ENCODE assay signal across 8 cellular contexts in the genomic region with DNA sequence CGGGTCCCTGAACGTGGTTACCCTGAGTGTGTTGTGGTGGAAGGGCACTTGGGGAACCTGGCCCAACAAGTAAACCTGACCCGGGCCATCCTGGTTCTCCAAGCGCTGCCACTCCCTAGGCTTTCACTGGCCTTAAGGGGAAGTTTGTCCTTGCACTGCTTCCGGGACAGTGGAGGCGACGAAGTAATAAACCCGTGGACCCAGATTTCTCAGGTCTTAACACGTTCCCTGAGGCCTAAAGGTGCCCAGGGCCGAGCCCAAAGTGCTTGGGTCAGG. TPM values are rescaled to one million over a fixed set of nuclear protein-coding genes. Genes with fewer than 3 reads are reported as not detected.
DNase-seq lines count a peak whose midpoint lies in the region; ATAC-seq, FAIRE-seq and TF ChIP-seq lines count a peak whose summit lies in the region.

No MANE protein-coding gene starts in this region.

- no peaks in the 10 kb centered on the region for H3K79me1 ChIP-seq in mesenchymal stem cell (replicated peaks; ENCODE audit: low read length, poor library complexity, severe bottlenecking)

- H3K9ac ChIP-seq in K562 (ENCODE audit: insufficient read depth in 1 of 2, low read depth in 2 of 2, low read length in 2 of 2), result peak overlapping the region; percentile 65 to 95
- peak overlapping the region; percentile 91 for H3K9ac ChIP-seq in mesenchymal stem cell (ENCODE audit: low read length)

- no peak overlapping the region for H2BK12ac ChIP-seq in mesenchymal stem cell (ENCODE audit: low read length in 2 of 2)

- peak overlapping the region in 1 of 2 experiments; percentile 46 for H3K18ac ChIP-seq in mesenchymal stem cell (ENCODE audit: low read depth in 1 of 2, low read length in 2 of 2)

- peak overlapping the region; percentile 68 for H3K27ac ChIP-seq in left ventricle myocardium inferior (replicated peaks)
- H3K27ac ChIP-seq in K562 (ENCODE audit: extremely low read depth, low read depth, low read length), result peak overlapping the region; percentile 51
- peak overlapping the region; percentile 41 for H3K27ac ChIP-seq in mesenchymal stem cell (ENCODE audit: low read length, poor library complexity, severe bottlenecking)
- peak overlapping the region; percentile 66 for H3K27ac ChIP-seq in vagina

- no peak for DNase-seq in left ventricle myocardium inferior
- DNase-seq in left ventricle myocardium superior, result no peak
- peak in 1 of 4 experiments; percentile 35 for DNase-seq in K562 (ENCODE audit: extremely low read depth in 1 of 4, low spot score in 3 of 4)
- DNase-seq in mesenchymal stem cell, result no peak
- no peak for DNase-seq in vagina (ENCODE audit: extremely low spot score in 2 of 2)
- no peak for DNase-seq in GM13977 (ENCODE audit: low spot score)
- no peak for DNase-seq in COLO668 (lab: John Stamatoyannopoulos, UW; ENCODE audit: unreplicated experiment)
- no peak for DNase-seq in occipital lobe (lab: John Stamatoyannopoulos, UW)

- H2AK5ac ChIP-seq in mesenchymal stem cell (ENCODE audit: low read length, severe bottlenecking), result no peak overlapping the region

- in situ Hi-C loops in K562 (cut with MboI) (no loop called here), GM13977 (cut with MboI; ENCODE audit: low pct_unique_long_range_greater_than_20kb, low sequenced_read_pairs, unreplicated experiment) (no loop called here)

- H3K4me3 ChIP-seq in left ventricle myocardium inferior (peak overlapping the region; percentile 84), K562 (peak overlapping the region; percentile 74), mesenchymal stem cell (ENCODE audit: insufficient read depth in 1 of 2, low read depth in 1 of 2, low read length in 2 of 2) (peak overlapping the region; percentile 79 to 84), vagina (peak overlapping the region; percentile 77)

- H3K4me2 ChIP-seq in K562 (ENCODE audit: insufficient read depth, low read length) (peak overlapping the region; percentile 81), mesenchymal stem cell (ENCODE audit: low read length, poor library complexity, severe bottlenecking) (peak overlapping the region; percentile 82)

- no peaks in the 10 kb centered on the region for H3K79me2 ChIP-seq in K562 (ENCODE audit: control insufficient read depth, insufficient read depth, low read length)

- H3K4ac ChIP-seq in mesenchymal stem cell (ENCODE audit: low read depth in 1 of 2, low read length in 2 of 2), result no peak overlapping the region

- H2AFZ ChIP-seq in K562 (ENCODE audit: low read depth, low read length), result peak overlapping the region; percentile 96
- H2AFZ ChIP-seq in mesenchymal stem cell (ENCODE audit: low read depth, low read length), result peak overlapping the region; percentile 3

- no peak for ATAC-seq in left ventricle myocardium superior
- ATAC-seq in K562, result no peak; the same call in 2 of the 3 replicates

- no peak for TF ChIP-seq EP300 in K562 (IDR thresholded peaks at IDR 0.05; ENCODE audit: low read length)

- TF ChIP-seq CTCF in left ventricle myocardium inferior (IDR thresholded peaks at IDR 0.05; ENCODE audit: borderline replicate concordance) (no peak), K562 (IDR thresholded peaks at IDR 0.05 in 2 of 3, conservative IDR thresholded peaks at IDR 0.05 in 1 of 3; ENCODE audit: insufficient read depth in 2 of 3, low read depth in 1 of 3, low read length in 3 of 3) (no peak), vagina (IDR thresholded peaks at IDR 0.05) (no peak), GM13977 (IDR thresholded peaks at IDR 0.05; ENCODE audit: extremely low read depth, insufficient read depth, missing control alignments) (no peak)

- WGBS in K562 (ENCODE audit: insufficient coverage, low coverage, missing lambda C conversion rate), result 2% methylated on average over 10 of the region's 10 CpGs
- 6% methylated on average over 10 of the region's 10 CpGs for WGBS in mesenchymal stem cell

- H3K27me3 ChIP-seq in left ventricle myocardium inferior (ENCODE audit: low read depth) (no peaks in the 10 kb centered on the region), K562 (ENCODE audit: control insufficient read depth in 2 of 2, insufficient read depth in 2 of 2, low read length in 2 of 2) (no peaks in the 10 kb centered on the region), mesenchymal stem cell (ENCODE audit: control insufficient read depth in 1 of 2, insufficient read depth in 1 of 2, low read length in 2 of 2) (no peaks in the 10 kb centered on the region), vagina (no peaks in the 10 kb centered on the region)

- H4K8ac ChIP-seq in mesenchymal stem cell (ENCODE audit: low read length), result peak overlapping the region; percentile 43

- intact Hi-C loops in left ventricle myocardium inferior (cut with micrococcal nuclease) (no loop called here), left ventricle myocardium superior (cut with micrococcal nuclease) (no loop called here), K562 (cut with micrococcal nuclease) (loop anchor here (2.0 to 10.0 kb wide), 3 partner anchors 16 to 304 kb away; a partner anchor contains a TSS), vagina (cut with DNase I) (no loop called here)

- no peak overlapping the region for H2BK5ac ChIP-seq in mesenchymal stem cell (ENCODE audit: low read depth, low read length, poor library complexity, severe bottlenecking)

- no TSS peak for BruUV-seq in K562 (replicated peaks; lab: Mats Ljungman, UMichigan)

- H4K91ac ChIP-seq in mesenchymal stem cell (ENCODE audit: low read length), result no peak overlapping the region

- FAIRE-seq in K562 (lab: Jason Lieb, UNC), result peak; percentile 68

- CTCF ChIA-PET in K562 (lab: Yijun Ruan, JAX; ENCODE audit: low intra/inter-chr PET ratio), result interaction anchor here (0.7 to 0.8 kb wide), 2 partner anchors 202 to 763 kb away, joined by 4 to 5 read pairs; no protein-coding TSS in a partner anchor

- TF ChIP-seq POLR2A in K562 (conservative IDR thresholded peaks at IDR 0.05), result no peak; the same call in 1 of the 2 replicates
- TF ChIP-seq POLR2A in vagina (IDR thresholded peaks at IDR 0.05), result no peak

- no peak for TF ChIP-seq RAD21 in K562 (CRISPR knock-in tag; conservative IDR thresholded peaks at IDR 0.05 in 1 of 2, IDR thresholded peaks at IDR 0.05 in 1 of 2)

- POLR2A ChIA-PET in K562 (lab: Yijun Ruan, JAX), result interaction anchor here (1.3 kb wide), 1 partner anchor 14 kb away, joined by 4 read pairs; no protein-coding TSS in a partner anchor

- no peaks in the 10 kb centered on the region for H3K36me3 ChIP-seq in left ventricle myocardium inferior
- H3K36me3 ChIP-seq in K562 (ENCODE audit: control insufficient read depth, insufficient read depth, low read length), result peaks cover 14% of the 10 kb centered on the region; the same call in 2 of the 3 replicates
- peaks cover 4 to 17% of the 10 kb centered on the region in 2 experiments for H3K36me3 ChIP-seq in mesenchymal stem cell (ENCODE audit: control insufficient read depth in 1 of 2, insufficient read depth in 2 of 2, low read depth in 1 of 2, low read length in 2 of 2)
- H3K36me3 ChIP-seq in vagina, result no peaks in the 10 kb centered on the region

- H3K9me1 ChIP-seq in K562 (ENCODE audit: control insufficient read depth, insufficient read depth, low read length), result no peaks in the 10 kb centered on the region

- H2BK15ac ChIP-seq in mesenchymal stem cell (ENCODE audit: low read depth, poor library complexity, severe bottlenecking), result no peak overlapping the region

- no peaks in the 10 kb centered on the region for H3K9me3 ChIP-seq in left ventricle myocardium inferior (replicated peaks)
- no peaks in the 10 kb centered on the region for H3K9me3 ChIP-seq in K562 (replicated peaks; ENCODE audit: control insufficient read depth, insufficient read depth, low read depth, low read length)
- no peaks in the 10 kb centered on the region for H3K9me3 ChIP-seq in mesenchymal stem cell (ENCODE audit: control insufficient read depth, low read length)
- no peaks in the 10 kb centered on the region for H3K9me3 ChIP-seq in vagina

- H3K14ac ChIP-seq in mesenchymal stem cell (ENCODE audit: low read length in 2 of 2), result peak overlapping the region in 1 of 2 experiments; percentile 28

- H3K23ac ChIP-seq in mesenchymal stem cell (ENCODE audit: low read length in 2 of 2), result no peak overlapping the region

- no peak overlapping the region for H2BK120ac ChIP-seq in mesenchymal stem cell (ENCODE audit: low read depth, low read length)

- H4K20me1 ChIP-seq in K562 (replicated peaks; ENCODE audit: control insufficient read depth, insufficient read depth, low read length), result no peaks in the 10 kb centered on the region

- peaks cover 20% of the 10 kb centered on the region for H3K4me1 ChIP-seq in left ventricle myocardium inferior
- peaks cover 15 to 41% of the 10 kb centered on the region in 2 experiments; a peak in 4 of 5 replicates for H3K4me1 ChIP-seq in K562 (replicated peaks in 1 of 2; ENCODE audit: control insufficient read depth in 2 of 2, insufficient read depth in 2 of 2, low read length in 2 of 2)
- H3K4me1 ChIP-seq in mesenchymal stem cell (ENCODE audit: control insufficient read depth, insufficient read depth, low read depth, low read length), result peaks cover 32% of the 10 kb centered on the region
- peaks cover 18% of the 10 kb centered on the region for H3K4me1 ChIP-seq in vagina

RNA-seq across cellular contexts. Expression of a gene that starts 0.3 kb away (rescaled TPM):
- 1.4 TPM for total RNA-seq in left ventricle myocardium inferior
- total RNA-seq in left ventricle myocardium superior, result 1.0 TPM
- 1.4 and 6.8 TPM in 2 replicates for total RNA-seq in K562 (2011; cell fraction: chromatin; rRNA removed; ENCODE audit: low replicate concordance)
- 5.8 TPM in 2 replicates for total RNA-seq in K562 (2011; cell fraction: nucleolus; rRNA removed)
- total RNA-seq in K562 (2011; cell fraction: nucleoplasm; rRNA removed), result 4.1 and 6.1 TPM in 2 replicates
- 3.0 and 4.5 TPM in 2 replicates for total RNA-seq in K562 (2014; rRNA removed)
- total RNA-seq in K562 (2014; rRNA removed; fragmentation: Illumina TruSeq; extraction: Trizol), result 0.70 and 1.5 TPM in 2 replicates
- 1.7 and 2.2 TPM in 2 replicates for total RNA-seq in K562 (2015; rRNA removed; fragmentation: Illumina TruSeq; extraction: Trizol)
- 4.4 and 5.2 TPM in 2 replicates for total RNA-seq in K562 (2021)
- polyA plus RNA-seq in K562 (2011; rRNA removed), result 1.3 and 2.3 TPM in 2 replicates
- polyA plus RNA-seq in K562 (2011; cell fraction: cytosol; rRNA removed), result 2.0 and 4.9 TPM in 2 replicates
- 6.8 and 13.1 TPM in 2 replicates for polyA plus RNA-seq in K562 (2011; cell fraction: nucleus; rRNA removed)
- 3.7 and 4.3 TPM in 2 replicates for polyA plus RNA-seq in K562 (2012)
- 1.5 and 3.0 TPM in 2 replicates for polyA plus RNA-seq in K562 (2014; fragmentation: Illumina TruSeq; extraction: Trizol)
- under 1 TPM; 0.31 to 0.64 TPM for polyA plus RNA-seq in K562 (2014; fragmentation: Nextera tagmentation; extraction: Ambion mirVana)
- polyA plus RNA-seq in K562 (2014; rRNA removed), result 3.7 and 4.5 TPM in 2 replicates
- 0.36 and 0.39 TPM in 2 replicates for polyA minus RNA-seq in K562 (2011; rRNA and poly(A)+ RNA removed)
- polyA minus RNA-seq in K562 (2011; cell fraction: cytosol; rRNA and poly(A)+ RNA removed), result 1.1 and 5.4 TPM in 2 replicates
- polyA minus RNA-seq in K562 (2011; cell fraction: nucleus; rRNA and poly(A)+ RNA removed), result 1.7 and 2.2 TPM in 2 replicates
- polyA plus RNA-seq in mesenchymal stem cell (2013, experiment 1 of 2), result 2.9 TPM
- polyA plus RNA-seq in mesenchymal stem cell (2013, experiment 2 of 2), result 3.2 TPM
- 14.5 TPM for total RNA-seq in vagina
- total RNA-seq in occipital lobe, result 7.2 TPM

RNA-seq across cellular contexts. Expression of a gene that starts 12.1 kb away (rescaled TPM):
- total RNA-seq in left ventricle myocardium inferior, result 40.3 TPM
- total RNA-seq in left ventricle myocardium superior, result 35.6 TPM
- 27.8 and 57.7 TPM in 2 replicates for total RNA-seq in K562 (2011; cell fraction: chromatin; rRNA removed; ENCODE audit: low replicate concordance)
- 51.2 and 57.7 TPM in 2 replicates for total RNA-seq in K562 (2011; cell fraction: nucleolus; rRNA removed)
- 45.8 and 54.2 TPM in 2 replicates for total RNA-seq in K562 (2011; cell fraction: nucleoplasm; rRNA removed)
- total RNA-seq in K562 (2014; rRNA removed), result 86.8 and 116 TPM in 2 replicates
- 23.4 and 31.0 TPM in 2 replicates for total RNA-seq in K562 (2014; rRNA removed; fragmentation: Illumina TruSeq; extraction: Trizol)
- total RNA-seq in K562 (2015; rRNA removed; fragmentation: Illumina TruSeq; extraction: Trizol), result 43.8 and 45.9 TPM in 2 replicates
- total RNA-seq in K562 (2021), result 76.2 and 78.0 TPM in 2 replicates
- polyA plus RNA-seq in K562 (2011; rRNA removed), result 39.0 and 43.9 TPM in 2 replicates
- polyA plus RNA-seq in K562 (2011; cell fraction: cytosol; rRNA removed), result 78.6 and 206 TPM in 2 replicates
- polyA plus RNA-seq in K562 (2011; cell fraction: nucleus; rRNA removed), result 55.1 and 117 TPM in 2 replicates
- 44.8 and 50.7 TPM in 2 replicates for polyA plus RNA-seq in K562 (2012)
- 63.7 and 69.7 TPM in 2 replicates for polyA plus RNA-seq in K562 (2014; fragmentation: Illumina TruSeq; extraction: Trizol)
- polyA plus RNA-seq in K562 (2014; fragmentation: Nextera tagmentation; extraction: Ambion mirVana), result 1 to 10 TPM; 1.3 to 2.8 TPM
- polyA plus RNA-seq in K562 (2014; rRNA removed), result 71.9 and 85.4 TPM in 2 replicates
- polyA minus RNA-seq in K562 (2011; rRNA and poly(A)+ RNA removed), result 21.4 and 27.7 TPM in 2 replicates
- polyA minus RNA-seq in K562 (2011; cell fraction: cytosol; rRNA and poly(A)+ RNA removed), result 40.9 and 42.3 TPM in 2 replicates
- polyA minus RNA-seq in K562 (2011; cell fraction: nucleus; rRNA and poly(A)+ RNA removed), result 26.7 and 28.3 TPM in 2 replicates
- polyA plus RNA-seq in mesenchymal stem cell (2013, experiment 1 of 2), result 37.4 TPM
- 35.8 TPM for polyA plus RNA-seq in mesenchymal stem cell (2013, experiment 2 of 2)
- 31.4 TPM for total RNA-seq in vagina
- 93.9 TPM for total RNA-seq in occipital lobe

RNA-seq across cellular contexts. Expression of a gene that starts 16.4 kb away (rescaled TPM):
- 80.6 TPM for total RNA-seq in left ventricle myocardium inferior
- 89.6 TPM for total RNA-seq in left ventricle myocardium superior
- total RNA-seq in K562 (2011; cell fraction: chromatin; rRNA removed; ENCODE audit: low replicate concordance), result 240 and 478 TPM in 2 replicates
- 771 and 1,062 TPM in 2 replicates for total RNA-seq in K562 (2011; cell fraction: nucleolus; rRNA removed)
- 571 and 616 TPM in 2 replicates for total RNA-seq in K562 (2011; cell fraction: nucleoplasm; rRNA removed)
- 296 and 328 TPM in 2 replicates for total RNA-seq in K562 (2014; rRNA removed)
- 143 and 167 TPM in 2 replicates for total RNA-seq in K562 (2014; rRNA removed; fragmentation: Illumina TruSeq; extraction: Trizol)
- total RNA-seq in K562 (2015; rRNA removed; fragmentation: Illumina TruSeq; extraction: Trizol), result 196 and 203 TPM in 2 replicates
- 279 and 286 TPM in 2 replicates for total RNA-seq in K562 (2021)
- 220 and 288 TPM in 2 replicates for polyA plus RNA-seq in K562 (2011; rRNA removed)
- 552 and 632 TPM in 2 replicates for polyA plus RNA-seq in K562 (2011; cell fraction: cytosol; rRNA removed)
- polyA plus RNA-seq in K562 (2011; cell fraction: nucleus; rRNA removed), result 601 and 849 TPM in 2 replicates
- 179 and 264 TPM in 2 replicates for polyA plus RNA-seq in K562 (2012)
- 186 and 195 TPM in 2 replicates for polyA plus RNA-seq in K562 (2014; fragmentation: Illumina TruSeq; extraction: Trizol)
- polyA plus RNA-seq in K562 (2014; fragmentation: Nextera tagmentation; extraction: Ambion mirVana), result 100 to 1,000 TPM; 137 to 276 TPM
- polyA plus RNA-seq in K562 (2014; rRNA removed), result 282 and 348 TPM in 2 replicates
- polyA minus RNA-seq in K562 (2011; rRNA and poly(A)+ RNA removed), result 127 and 130 TPM in 2 replicates
- polyA minus RNA-seq in K562 (2011; cell fraction: cytosol; rRNA and poly(A)+ RNA removed), result 83.6 and 86.7 TPM in 2 replicates
- polyA minus RNA-seq in K562 (2011; cell fraction: nucleus; rRNA and poly(A)+ RNA removed), result 102 and 149 TPM in 2 replicates
- 60.5 TPM for polyA plus RNA-seq in mesenchymal stem cell (2013, experiment 1 of 2)
- polyA plus RNA-seq in mesenchymal stem cell (2013, experiment 2 of 2), result 64.4 TPM
- total RNA-seq in vagina, result 71.5 TPM
- 183 TPM for total RNA-seq in occipital lobe

RNA-seq across cellular contexts. Expression of a gene that starts 21.3 kb away (rescaled TPM):
- total RNA-seq in left ventricle myocardium inferior (18.2 TPM), left ventricle myocardium superior (13.3 TPM), K562 (2014; rRNA removed) (87.5 and 122 TPM in 2 replicates), K562 (2014; rRNA removed; fragmentation: Illumina TruSeq; extraction: Trizol) (31.9 and 39.4 TPM in 2 replicates), K562 (2015; rRNA removed; fragmentation: Illumina TruSeq; extraction: Trizol) (66.8 and 68.1 TPM in 2 replicates), K562 (2021) (94.1 and 97.3 TPM in 2 replicates), vagina (15.2 TPM), occipital lobe (15.9 TPM)
- 110 and 268 TPM in 2 replicates for total RNA-seq in K562 (2011; cell fraction: chromatin; rRNA removed; ENCODE audit: low replicate concordance)
- total RNA-seq in K562 (2011; cell fraction: nucleolus; rRNA removed), result 191 and 199 TPM in 2 replicates
- 123 and 150 TPM in 2 replicates for total RNA-seq in K562 (2011; cell fraction: nucleoplasm; rRNA removed)
- polyA plus RNA-seq in K562 (2011; rRNA removed) (63.1 and 71.2 TPM in 2 replicates), K562 (2014; fragmentation: Illumina TruSeq; extraction: Trizol) (81.1 and 106 TPM in 2 replicates), K562 (2014; fragmentation: Nextera tagmentation; extraction: Ambion mirVana) (10 to 100 TPM; 17.9 to 27.0 TPM), K562 (2014; rRNA removed) (93.2 and 110 TPM in 2 replicates)
- polyA plus RNA-seq in K562 (2011; cell fraction: cytosol; rRNA removed), result 117 and 149 TPM in 2 replicates
- 379 and 380 TPM in 2 replicates for polyA plus RNA-seq in K562 (2011; cell fraction: nucleus; rRNA removed)
- 39.2 and 65.5 TPM in 2 replicates for polyA plus RNA-seq in K562 (2012)
- 50.3 and 52.5 TPM in 2 replicates for polyA minus RNA-seq in K562 (2011; rRNA and poly(A)+ RNA removed)
- 35.5 and 48.5 TPM in 2 replicates for polyA minus RNA-seq in K562 (2011; cell fraction: cytosol; rRNA and poly(A)+ RNA removed)
- polyA minus RNA-seq in K562 (2011; cell fraction: nucleus; rRNA and poly(A)+ RNA removed), result 96.7 and 113 TPM in 2 replicates
- polyA plus RNA-seq in mesenchymal stem cell (2013, experiment 1 of 2), result 8.8 TPM
- polyA plus RNA-seq in mesenchymal stem cell (2013, experiment 2 of 2), result 9.0 TPM

RNA-seq across cellular contexts. Expression of a gene that starts 40.1 kb away (rescaled TPM):
- total RNA-seq in left ventricle myocardium inferior (1.2 TPM), left ventricle myocardium superior (1.6 TPM), K562 (2014; rRNA removed) (4.1 and 8.4 TPM in 2 replicates), K562 (2014; rRNA removed; fragmentation: Illumina TruSeq; extraction: Trizol) (2.5 and 3.0 TPM in 2 replicates), K562 (2015; rRNA removed; fragmentation: Illumina TruSeq; extraction: Trizol) (0.51 and 0.75 TPM in 2 replicates), K562 (2021) (16.7 and 18.7 TPM in 2 replicates), vagina (24.3 TPM), occipital lobe (3.0 TPM)
- total RNA-seq in K562 (2011; cell fraction: chromatin; rRNA removed; ENCODE audit: low replicate concordance), result 15.5 and 41.5 TPM in 2 replicates
- 28.5 and 33.8 TPM in 2 replicates for total RNA-seq in K562 (2011; cell fraction: nucleolus; rRNA removed)
- total RNA-seq in K562 (2011; cell fraction: nucleoplasm; rRNA removed), result 21.3 and 22.7 TPM in 2 replicates
- polyA plus RNA-seq in K562 (2011; rRNA removed) (2.9 and 8.8 TPM in 2 replicates), K562 (2014; fragmentation: Illumina TruSeq; extraction: Trizol) (12.9 and 16.7 TPM in 2 replicates), K562 (2014; fragmentation: Nextera tagmentation; extraction: Ambion mirVana) (under 1 TPM; 0.17 to 0.25 TPM), K562 (2014; rRNA removed) (10.5 and 10.6 TPM in 2 replicates)
- 5.7 and 6.6 TPM in 2 replicates for polyA plus RNA-seq in K562 (2011; cell fraction: cytosol; rRNA removed)
- 27.8 and 27.9 TPM in 2 replicates for polyA plus RNA-seq in K562 (2011; cell fraction: nucleus; rRNA removed)
- 6.2 and 54.3 TPM in 2 replicates for polyA plus RNA-seq in K562 (2012)
- polyA minus RNA-seq in K562 (2011; rRNA and poly(A)+ RNA removed), result 3.7 and 5.1 TPM in 2 replicates
- polyA minus RNA-seq in K562 (2011; cell fraction: cytosol; rRNA and poly(A)+ RNA removed), result 2.5 and 5.5 TPM in 2 replicates
- 6.1 and 10.2 TPM in 2 replicates for polyA minus RNA-seq in K562 (2011; cell fraction: nucleus; rRNA and poly(A)+ RNA removed)
- polyA plus RNA-seq in mesenchymal stem cell (2013, experiment 1 of 2), result 18.3 TPM
- 17.6 TPM for polyA plus RNA-seq in mesenchymal stem cell (2013, experiment 2 of 2)
